8 cellular contexts compared by ENCODE assay signal in the genomic region with DNA sequence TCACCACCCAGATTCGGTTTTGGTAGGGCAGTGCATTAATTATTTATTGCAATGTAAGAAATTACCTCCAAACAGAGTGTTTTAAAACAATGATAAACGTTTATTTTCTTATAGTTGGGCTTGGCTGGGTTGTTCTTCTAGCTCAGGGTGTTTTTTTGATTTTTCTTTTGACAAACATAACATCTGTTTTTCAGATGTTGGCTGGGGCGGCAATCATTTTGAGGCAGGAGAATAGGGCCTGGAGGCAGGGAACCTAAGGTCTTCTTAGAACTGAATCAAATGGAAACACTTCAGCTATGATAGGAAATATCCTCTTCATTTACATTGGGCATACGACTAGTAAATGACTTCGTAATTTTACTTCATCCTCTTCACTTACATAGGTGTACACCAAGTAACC.
"Had no signal": no experiment of that assay in that cellular context is flagged by ENCODE, and none has a peak within 500 bp of the region (broad histone marks: within the 10 kb centered on the region; RNA-seq: fewer than 3 reads in every experiment).

No MANE protein-coding gene starts in this region.

- H2AFZ ChIP-seq: GM23248 had no signal

- H3K4me3 ChIP-seq: GM23248, HAP-1, K562 had no signal

- H3K9ac ChIP-seq: GM23248 had no signal

- H3K36me3 ChIP-seq: HAP-1 had no signal

- DNase-seq: GM23248, GOT3, H7, HFFc6, IMR-90 had no signal

- H3K27ac ChIP-seq: GM23248 had no signal

- ATAC-seq: HCT116, K562 had no signal

- H3K4me3 Mint-ChIP-seq: HFFc6 had no signal

- H3K27ac Mint-ChIP-seq: HFFc6 had no signal

- H3K9me3 ChIP-seq: HAP-1 had no signal

- H3K4me1 ChIP-seq: HAP-1 had no signal
